Comparison of ENCODE assay signal across 8 cellular contexts in the genomic region with DNA sequence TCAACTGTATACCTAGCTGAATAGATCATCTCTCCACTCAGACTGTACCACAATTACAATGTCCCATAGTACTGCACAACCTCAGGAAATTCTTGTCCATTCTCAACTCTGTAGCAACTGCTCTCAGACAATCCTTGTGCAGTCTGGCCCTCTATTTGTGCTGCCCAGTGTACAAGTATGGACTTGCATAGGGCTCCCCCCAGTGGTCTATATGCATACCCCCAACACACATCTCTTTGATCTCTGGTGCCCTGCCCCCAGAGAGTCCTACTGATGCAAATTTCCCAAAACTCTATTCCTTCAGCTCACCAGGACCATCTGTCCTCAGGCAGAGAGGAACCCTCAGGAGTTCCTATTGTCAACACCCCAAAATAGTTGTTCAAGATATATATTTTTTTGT.
DNase-seq lines count a peak whose midpoint lies in the region; ATAC-seq and TF ChIP-seq lines count a peak whose summit lies in the region.

No MANE protein-coding gene starts in this region.

- no peaks in the 10 kb centered on the region for H3K79me2 ChIP-seq in PC-3 (ENCODE audit: low read length)

- intact Hi-C loops in PC-3 (cut with micrococcal nuclease): loop anchor here (5.0 kb wide), 1 partner anchor 148 kb away; no protein-coding TSS in a partner anchor

- no peaks in the 10 kb centered on the region for H4K20me1 ChIP-seq in PC-3 (ENCODE audit: low read length)

- no TSS peak for BruUV-seq in PC-3 (replicated peaks; lab: Mats Ljungman, UMichigan)

- no peak overlapping the region for H3K4me3 ChIP-seq in PC-3 (ENCODE audit: low read length)

- DNase-seq in DMS 273 (lab: John Stamatoyannopoulos, UW; ENCODE audit: unreplicated experiment) (peak; percentile 72), PC-3 (peak; percentile 53), islet precursor cell (peak; percentile 68), NCI-H128 (lab: John Stamatoyannopoulos, UW; ENCODE audit: unreplicated experiment) (no peak)
- no peak for DNase-seq in NK-92 treated with Interleukin-12 subunit alpha and Interleukin-12 subunit beta, amount 100 ng/mL, for 24 hours (lab: John Stamatoyannopoulos, UW)
- DNase-seq in activated CD4-positive, alpha-beta T cell treated with anti-CD3 and anti-CD28 coated beads, Interleukin-2, amount 50 U/mL, for 1 hour: no peak

- H3K9me3 ChIP-seq in PC-3 (ENCODE audit: low read length): no peaks in the 10 kb centered on the region

- no peak overlapping the region for H2AFZ ChIP-seq in PC-3 (ENCODE audit: low read length)

- no peaks in the 10 kb centered on the region for H3K4me1 ChIP-seq in PC-3 (ENCODE audit: insufficient read depth, low read length)

- CTCF ChIA-PET in PC-3 (lab: Charles Lee): no interaction called here

- TF ChIP-seq CTCF in PC-3 (conservative IDR thresholded peaks at IDR 0.05; ENCODE audit: low read depth, low read length): peak; percentile 72

- ATAC-seq in GM19395 (IDR thresholded peaks at IDR 0.05; ENCODE audit: unreplicated experiment) (peak; percentile 89), HG03442 (IDR thresholded peaks at IDR 0.05; ENCODE audit: unreplicated experiment) (peak; percentile 83), PC-3 (peak; percentile 93)

- POLR2A ChIA-PET in PC-3 (lab: Charles Lee; ENCODE audit: unreplicated experiment): no interaction called here

- no peaks in the 10 kb centered on the region for H3K9me2 ChIP-seq in PC-3 (replicated peaks; ENCODE audit: low read length)

- no peak overlapping the region for H3K9ac ChIP-seq in PC-3 (ENCODE audit: low read length)

- no peak overlapping the region for H3K4me2 ChIP-seq in PC-3 (ENCODE audit: low read length)

- no peaks in the 10 kb centered on the region for H3K36me3 ChIP-seq in PC-3 (ENCODE audit: low read depth, low read length)

- H3F3A ChIP-seq in PC-3 (ENCODE audit: low read length, unreplicated experiment): no peaks in the 10 kb centered on the region

- H3K27me3 ChIP-seq in PC-3 (ENCODE audit: low read length): 0 out of 2 replicates have a peak, but pooled peaks cover 14% of the 10 kb centered on the region

- no peak overlapping the region for H3K27ac ChIP-seq in PC-3 (ENCODE audit: low read length)

Comparison
In these comparisons a context has a peak if more than half of its experiments do, and no peak if none do; other contexts are left out.
1. DNase-seq: peak in DMS 273 (single experiment), PC-3 (single experiment) and islet precursor cell (single experiment); none in NCI-H128 (single experiment), NK-92 treated with Interleukin-12 subunit alpha and Interleukin-12 subunit beta, amount 100 ng/mL, for 24 hours (single experiment) and activated CD4-positive, alpha-beta T cell treated with anti-CD3 and anti-CD28 coated beads, Interleukin-2, amount 50 U/mL, for 1 hour (single experiment).
2. Peak in every context shown above with its lines, with median percentiles within 50 percentile points of each other: ATAC-seq.